In genomic region chr20:1474325-1474724, GRCh38 we compare ENCODE assay signal across 30 cellular contexts. TPM values are rescaled to one million over a fixed set of nuclear protein-coding genes. Genes with fewer than 3 reads are reported as not detected.
"Had no signal": no experiment of that assay in that cellular context is flagged by ENCODE, and none has a peak within 500 bp of the region (broad histone marks: within the 10 kb centered on the region; RNA-seq: fewer than 3 reads in every experiment).

No MANE protein-coding gene starts in this region.

- DNase-seq: islet precursor cell; left ventricle myocardium inferior; midbrain; mucosa of descending colon; naive thymus-derived CD4-positive, alpha-beta T cell; nucleus accumbens; pancreas; posterior cingulate gyrus; retina; right cardiac atrium; sigmoid colon; small intestine; spleen; stimulated activated CD4-positive, alpha-beta T cell treated with anti-CD3 and anti-CD28 coated beads, Interleukin-4, amount 100 ng/mL, for 24 hours; stimulated activated naive CD4-positive, alpha-beta T cell; tibial artery; uterus had no signal

- H3K27ac ChIP-seq: hepatocyte, left ventricle myocardium inferior, pancreas, prostate gland, sigmoid colon, suprapubic skin, thoracic aorta, tibial artery, uterus had no signal

- FAIRE-seq: pancreas, small intestine had no signal

- H3K4me3 Mint-ChIP-seq: memory B cell; naive thymus-derived CD4-positive, alpha-beta T cell; natural killer cell treated with Interleukin-12 subunit alpha and Interleukin-12 subunit beta and Interleukin-15 and Interleukin-18, amount 100 ng/mL, for 72 hours; stimulated activated effector memory CD8-positive, alpha-beta T cell treated with anti-CD3 and anti-CD28 coated beads, Interleukin-12 subunit alpha, Interleukin-12 subunit beta, amount 100 ng/mL, for 72 hours; stimulated activated naive CD8-positive, alpha-beta T cell treated with anti-CD3 and anti-CD28 coated beads, Interleukin-15, Interleukin-2, amounts not matched to agents 100 ng/mL and 50 ng/mL, for 24 hours; type B pancreatic cell had no signal

- H3K9me3 ChIP-seq: left ventricle myocardium inferior, mucosa of descending colon, pancreas, prostate gland, sigmoid colon, spleen, suprapubic skin, thoracic aorta, tibial artery, uterus had no signal

- H3K36me3 ChIP-seq: left ventricle myocardium inferior, pancreas, prostate gland, sigmoid colon, suprapubic skin, thoracic aorta, tibial artery, uterus had no signal

- H3K27me3 ChIP-seq: hepatocyte, pancreas, sigmoid colon, spleen, suprapubic skin, tibial artery, uterus had no signal

- H3K79me2 ChIP-seq: hepatocyte had no signal

- ATAC-seq: mucosa of descending colon; naive thymus-derived CD4-positive, alpha-beta T cell; natural killer cell treated with Interleukin-12 subunit alpha and Interleukin-12 subunit beta and Interleukin-15 and Interleukin-18, amount 100 ng/mL, for 72 hours; pancreas; right cardiac atrium; stimulated activated effector memory CD8-positive, alpha-beta T cell treated with anti-CD3 and anti-CD28 coated beads, Interleukin-12 subunit alpha, Interleukin-12 subunit beta, amount 100 ng/mL, for 72 hours had no signal

- H3K4me3 ChIP-seq: hepatocyte, left ventricle myocardium inferior, lung, mucosa of descending colon, pancreas, prostate gland, sigmoid colon, spleen, suprapubic skin, thoracic aorta, tibial artery, uterus had no signal

- H2AFZ ChIP-seq: hepatocyte had no signal

- H3K36me3 Mint-ChIP-seq: memory B cell; naive thymus-derived CD4-positive, alpha-beta T cell; natural killer cell treated with Interleukin-12 subunit alpha and Interleukin-12 subunit beta and Interleukin-15 and Interleukin-18, amount 100 ng/mL, for 72 hours; stimulated activated effector memory CD8-positive, alpha-beta T cell treated with anti-CD3 and anti-CD28 coated beads, Interleukin-12 subunit alpha, Interleukin-12 subunit beta, amount 100 ng/mL, for 72 hours; type B pancreatic cell had no signal

- H3K27ac Mint-ChIP-seq: memory B cell; naive thymus-derived CD4-positive, alpha-beta T cell; natural killer cell treated with Interleukin-12 subunit alpha and Interleukin-12 subunit beta and Interleukin-15 and Interleukin-18, amount 100 ng/mL, for 72 hours; stimulated activated effector memory CD8-positive, alpha-beta T cell treated with anti-CD3 and anti-CD28 coated beads, Interleukin-12 subunit alpha, Interleukin-12 subunit beta, amount 100 ng/mL, for 72 hours; stimulated activated naive CD8-positive, alpha-beta T cell treated with anti-CD3 and anti-CD28 coated beads, Interleukin-15, Interleukin-2, amounts not matched to agents 100 ng/mL and 50 ng/mL, for 24 hours; type B pancreatic cell had no signal

- H3K9me3 Mint-ChIP-seq: memory B cell; natural killer cell treated with Interleukin-12 subunit alpha and Interleukin-12 subunit beta and Interleukin-15 and Interleukin-18, amount 100 ng/mL, for 72 hours; stimulated activated effector memory CD8-positive, alpha-beta T cell treated with anti-CD3 and anti-CD28 coated beads, Interleukin-12 subunit alpha, Interleukin-12 subunit beta, amount 100 ng/mL, for 72 hours; stimulated activated naive CD8-positive, alpha-beta T cell treated with anti-CD3 and anti-CD28 coated beads, Interleukin-15, Interleukin-2, amounts not matched to agents 100 ng/mL and 50 ng/mL, for 24 hours; type B pancreatic cell had no signal

- H3K4me2 ChIP-seq: hepatocyte had no signal

- H3K4me1 ChIP-seq: uterus had no signal

- H3K4me1 Mint-ChIP-seq: stimulated activated effector memory CD8-positive, alpha-beta T cell treated with anti-CD3 and anti-CD28 coated beads, Interleukin-12 subunit alpha, Interleukin-12 subunit beta, amount 100 ng/mL, for 72 hours had no signal

RNA-seq across cellular contexts. Expression of gene SIRPB2, which starts 16.9 kb away (rescaled TPM):
- total RNA-seq: hepatocyte; kidney epithelial cell; myocyte; natural killer cell treated with Interleukin-12 subunit alpha and Interleukin-12 subunit beta and Interleukin-15 and Interleukin-18, amount 100 ng/mL, for 72 hours had no signal
- polyA plus RNA-seq: hepatocyte, neural cell had no signal
